Comparison of ENCODE assay signal across 8 cellular contexts in the genomic region with DNA sequence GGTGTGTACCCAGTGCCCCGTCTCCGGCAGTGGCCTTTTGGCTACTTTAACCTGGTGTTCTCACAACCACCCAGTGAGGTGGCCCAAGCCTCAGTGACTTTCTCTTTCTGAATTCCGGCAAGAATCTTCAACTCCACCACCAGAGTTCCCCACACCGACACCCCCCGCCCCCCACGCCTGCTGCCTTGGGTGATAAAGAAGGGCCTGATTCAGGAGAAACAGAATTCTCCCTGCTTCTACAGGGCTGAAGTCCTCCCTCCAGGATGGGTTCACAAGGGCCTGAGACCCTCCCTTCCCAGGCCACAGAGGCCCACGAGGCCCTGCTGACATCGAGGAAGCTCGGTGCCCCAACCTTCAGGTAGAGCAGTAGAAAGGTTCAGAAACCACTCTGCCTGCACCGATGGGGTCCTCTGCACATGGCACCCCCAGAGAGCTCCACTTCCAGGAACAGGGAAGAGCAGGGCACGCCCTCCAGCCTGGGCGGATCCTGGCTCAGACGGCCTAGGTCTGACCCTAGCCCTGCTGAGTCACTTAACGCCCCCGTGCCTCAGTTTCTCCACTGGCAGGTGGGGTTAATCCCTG. TPM values are rescaled to one million over a fixed set of nuclear protein-coding genes. Genes with fewer than 3 reads are reported as not detected.
DNase-seq lines count a peak whose midpoint lies in the region; ATAC-seq and TF ChIP-seq lines count a peak whose summit lies in the region.

No MANE protein-coding gene starts in this region.

- H3K4me3 ChIP-seq in MM.1S (ENCODE audit: low read length) = peak overlapping the region; percentile 100
- H3K4me3 ChIP-seq in coronary artery = peak overlapping the region; percentile 95
- H3K4me3 ChIP-seq in neural progenitor cell = peak overlapping the region; percentile 95

- H3K4me1 Mint-ChIP-seq in Calu3 (ENCODE audit: low read depth, unreplicated experiment) = peaks cover 8% of the 10 kb centered on the region
- H3K4me1 Mint-ChIP-seq in neural progenitor cell = peaks cover 18% of the 10 kb centered on the region

- TF ChIP-seq CTCF in Calu3 (IDR thresholded peaks at IDR 0.05; ENCODE audit: unreplicated experiment) (no peak), MM.1S (IDR thresholded peaks at IDR 0.05; ENCODE audit: low read length) (no peak), coronary artery (IDR thresholded peaks at IDR 0.05) (no peak), neural progenitor cell (IDR thresholded peaks at IDR 0.05) (no peak)

- peaks cover 9% of the 10 kb centered on the region for H3K4me1 ChIP-seq in MM.1S (ENCODE audit: low read length)
- peaks cover 11% of the 10 kb centered on the region for H3K4me1 ChIP-seq in neural progenitor cell

- H4K20me1 ChIP-seq in MM.1S (ENCODE audit: insufficient read depth, low read length) (no peaks in the 10 kb centered on the region), neural progenitor cell (ENCODE audit: low read depth) (peaks cover 29% of the 10 kb centered on the region)

- H3K9me2 ChIP-seq in MM.1S (replicated peaks; ENCODE audit: insufficient read depth, low read length) = no peaks in the 10 kb centered on the region

- H3K9ac ChIP-seq in MM.1S (ENCODE audit: low read length) (peak overlapping the region; percentile 92), neural progenitor cell (peak overlapping the region; percentile 76)

- H3K79me2 ChIP-seq in MM.1S (ENCODE audit: low read length) (peaks cover 39% of the 10 kb centered on the region), neural progenitor cell (ENCODE audit: low read depth) (peaks cover 23% of the 10 kb centered on the region)

- BruUV-seq in Calu3 (replicated peaks; lab: Mats Ljungman, UMichigan) = TSS peak; percentile 45

- no peaks in the 10 kb centered on the region for H3K27me3 Mint-ChIP-seq in Calu3 (ENCODE audit: unreplicated experiment)
- no peaks in the 10 kb centered on the region for H3K27me3 Mint-ChIP-seq in neural progenitor cell (ENCODE audit: insufficient read depth, low read depth)

- intact Hi-C loops in Calu3 (cut with micrococcal nuclease; ENCODE audit: unreplicated experiment) = loop anchor here (2.0 to 5.0 kb wide), 3 partner anchors 61 to 130 kb away; a partner anchor contains a TSS

- H3K36me3 Mint-ChIP-seq in Calu3 (ENCODE audit: insufficient read depth, unreplicated experiment) (peaks cover 64% of the 10 kb centered on the region), neural progenitor cell (no peaks in the 10 kb centered on the region)

- peaks cover 13% of the 10 kb centered on the region for H3F3A ChIP-seq in MM.1S (ENCODE audit: insufficient read depth, low read length)
- peaks cover 15% of the 10 kb centered on the region for H3F3A ChIP-seq in neural progenitor cell (ENCODE audit: low read depth)

- H3K27ac Mint-ChIP-seq in Calu3 (ENCODE audit: unreplicated experiment) (peak overlapping the region; percentile 30), neural progenitor cell (peak overlapping the region; percentile 72)

- H2AFZ ChIP-seq in MM.1S (ENCODE audit: low read length) = peak overlapping the region; percentile 93; the same call in 1 of the 2 replicates
- no peak overlapping the region for H2AFZ ChIP-seq in neural progenitor cell (replicated peaks)

- H3K27ac ChIP-seq in MM.1S (ENCODE audit: low read length) = peak overlapping the region; percentile 4; the same call in 1 of the 2 replicates
- peak overlapping the region in 1 of 2 donors; percentile 36 for H3K27ac ChIP-seq in coronary artery
- no peak overlapping the region for H3K27ac ChIP-seq in neural progenitor cell

- ATAC-seq in GM19035 (IDR thresholded peaks at IDR 0.05; ENCODE audit: unreplicated experiment) = no peak

- H3K36me3 ChIP-seq in MM.1S (replicated peaks; ENCODE audit: insufficient read depth, low read length) = no peaks in the 10 kb centered on the region
- no peaks in the 10 kb centered on the region for H3K36me3 ChIP-seq in neural progenitor cell

- CTCF ChIA-PET in Calu3 (lab: Charles Lee) = interaction anchor here (1.3 to 4.6 kb wide), 4 partner anchors 16 to 67 kb away, joined by 3 to 45 read pairs (median 14); a partner anchor contains a TSS

- H3K4me3 Mint-ChIP-seq in Calu3 (ENCODE audit: low read depth, unreplicated experiment) = peak overlapping the region; percentile 81
- H3K4me3 Mint-ChIP-seq in neural progenitor cell = peak overlapping the region; percentile 89

- no peaks in the 10 kb centered on the region for H3K27me3 ChIP-seq in MM.1S (replicated peaks; ENCODE audit: insufficient read depth, low read length)
- no peaks in the 10 kb centered on the region for H3K27me3 ChIP-seq in neural progenitor cell

- H3K9me3 Mint-ChIP-seq in Calu3 (ENCODE audit: low read depth, unreplicated experiment) = no peaks in the 10 kb centered on the region
- no peaks in the 10 kb centered on the region for H3K9me3 Mint-ChIP-seq in neural progenitor cell

- DNase-seq in Calu3 (no peak), MM.1S (peak; percentile 53), coronary artery (ENCODE audit: low spot score) (no peak), neural progenitor cell (ENCODE audit: low spot score) (no peak), occipital lobe (lab: John Stamatoyannopoulos, UW) (no peak), COR-L47 (lab: John Stamatoyannopoulos, UW) (no peak)
- no peak for DNase-seq in effector CD4-positive, alpha-beta T cell

- H3K4me2 ChIP-seq in MM.1S (ENCODE audit: low read depth, low read length) (peak overlapping the region; percentile 98), neural progenitor cell (peak overlapping the region; percentile 91)

- H3K9me3 ChIP-seq in MM.1S (replicated peaks; ENCODE audit: insufficient read depth, low read length) (no peaks in the 10 kb centered on the region), neural progenitor cell (ENCODE audit: low read depth) (no peaks in the 10 kb centered on the region)

RNA-seq across cellular contexts. Expression of a gene that starts 0.9 kb away (rescaled TPM):
- total RNA-seq in Calu3 (2022) (84.4 and 86.9 TPM in 2 replicates), neural progenitor cell (ENCODE audit: low replicate concordance) (53.0 and 85.0 TPM in 2 replicates), occipital lobe (29.2 TPM)

RNA-seq across cellular contexts. Expression of a gene that starts 1.3 kb away (rescaled TPM):
- 31.2 and 32.6 TPM in 2 replicates for total RNA-seq in Calu3 (2022)
- total RNA-seq in neural progenitor cell (ENCODE audit: low replicate concordance) = 15.4 and 46.7 TPM in 2 replicates
- 14.2 TPM for total RNA-seq in occipital lobe

RNA-seq across cellular contexts. Expression of a gene that starts 9.7 kb away (rescaled TPM):
- total RNA-seq in Calu3 (2022) = 8.0 and 9.3 TPM in 2 replicates
- 31.6 and 81.2 TPM in 2 replicates for total RNA-seq in neural progenitor cell (ENCODE audit: low replicate concordance)
- 76.0 TPM for total RNA-seq in occipital lobe

RNA-seq across cellular contexts. Expression of a gene that starts 15.7 kb away (rescaled TPM):
- total RNA-seq in Calu3 (2022) (87.8 and 95.3 TPM in 2 replicates), neural progenitor cell (ENCODE audit: low replicate concordance) (36.5 and 64.9 TPM in 2 replicates), occipital lobe (18.1 TPM)

RNA-seq across cellular contexts. Expression of a gene that starts 29.8 kb away (rescaled TPM):
- total RNA-seq in Calu3 (2022) (26.4 and 33.5 TPM in 2 replicates), neural progenitor cell (ENCODE audit: low replicate concordance) (13.6 and 41.0 TPM in 2 replicates), occipital lobe (14.5 TPM)
